32 cellular contexts compared by ENCODE assay signal in the genomic region with DNA sequence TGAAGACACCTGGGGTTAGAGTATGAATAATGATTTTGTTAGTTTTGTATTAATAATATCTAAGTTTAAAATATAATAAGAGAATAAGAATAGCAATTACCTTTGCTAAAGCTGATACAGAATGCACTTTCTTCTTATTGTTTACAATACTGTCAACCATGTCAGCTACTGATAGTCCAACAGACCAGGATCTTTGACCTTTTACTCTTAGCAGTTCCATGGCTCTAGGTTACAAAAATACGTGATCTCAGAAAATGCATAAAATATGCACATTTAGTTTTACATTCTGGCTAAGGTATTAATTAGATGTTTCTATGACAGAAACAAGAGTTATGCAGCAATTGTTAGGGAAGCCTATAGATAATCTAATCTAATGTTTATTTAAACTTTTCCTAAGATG.
"Had no signal": no experiment of that assay in that cellular context is flagged by ENCODE, and none has a peak within 500 bp of the region (broad histone marks: within the 10 kb centered on the region; RNA-seq: fewer than 3 reads in every experiment).

No MANE protein-coding gene starts in this region.

- H3K4me3 ChIP-seq: adrenal gland, body of pancreas, breast epithelium had no signal

- ATAC-seq: activated CD8-positive, alpha-beta T cell treated with anti-CD3 and anti-CD28 coated beads for 36 hours; activated naive CD4-positive, alpha-beta T cell treated with anti-CD3 and anti-CD28 coated beads, Interleukin-2, amount 50 U/mL, for 72 hours; activated T-cell treated with anti-CD3 and anti-CD28 coated beads, Interleukin-2, amount 50 U/mL, for 4 hours; activated T-cell treated with anti-CD3 and anti-CD28 coated beads, Interleukin-2, amount 50 U/mL, for 72 hours; activated T-helper 17 cell treated with anti-CD3 and anti-CD28 coated beads, Interleukin-2, amount 50 U/mL, for 72 hours; body of pancreas; T-cell had no signal

- H3K27ac ChIP-seq: adrenal gland, body of pancreas, brain microvascular endothelial cell, breast epithelium, VCaP had no signal

- H3K4me1 ChIP-seq: adrenal gland, breast epithelium had no signal

- DNase-seq: activated B cell treated with CpG ODN at 0.5 μM for 24 hours; activated CD4-positive, alpha-beta memory T cell treated with anti-CD3 and anti-CD28 coated beads for 36 hours; activated CD4-positive, alpha-beta T cell treated with anti-CD3 and anti-CD28 coated beads for 4 hours; activated CD4-positive, alpha-beta T cell treated with anti-CD3 and anti-CD28 coated beads, Interleukin-2, amount 10 ng/mL, durations not matched to agents 24 days and 14 days; activated CD4-positive, alpha-beta T cell treated with anti-CD3 and anti-CD28 coated beads, Interleukin-2, amount 50 U/mL, for 1 hour; activated CD4-positive, alpha-beta T cell treated with anti-CD3 and anti-CD28 coated beads, Interleukin-2, amount 50 U/mL, for 4 hours; activated CD4-positive, CD25-positive, alpha-beta regulatory T cell treated with anti-CD3 and anti-CD28 coated beads, Interleukin-2, amount 50 U/mL, for 72 hours; activated CD8-positive, alpha-beta memory T cell treated with anti-CD3 and anti-CD28 coated beads, Interleukin-2, amount 50 U/mL, for 4 hours; activated CD8-positive, alpha-beta T cell treated with anti-CD3 and anti-CD28 coated beads for 36 hours; activated effector memory CD4-positive, alpha-beta T cell treated with anti-CD3 and anti-CD28 coated beads, Interleukin-2, amount 50 U/mL, for 16 hours; activated gamma-delta T cell treated with Interleukin-2 at 50 U/mL for 16 hours; activated naive CD4-positive, alpha-beta T cell; activated naive CD4-positive, alpha-beta T cell treated with anti-CD3 and anti-CD28 coated beads for 36 hours; activated naive CD4-positive, alpha-beta T cell treated with anti-CD3 and anti-CD28 coated beads, Interleukin-2, amount 50 U/mL, for 16 hours; activated naive CD8-positive, alpha-beta T cell treated with anti-CD3 and anti-CD28 coated beads for 36 hours; activated T-cell treated with anti-CD3 and anti-CD28 coated beads for 4 hours; activated T-cell treated with anti-CD3 and anti-CD28 coated beads, Interleukin-2, amount 50 U/mL, for 1 hour; activated T-cell treated with anti-CD3 and anti-CD28 coated beads, Interleukin-2, amount 50 U/mL, for 4 hours; activated T-cell treated with anti-CD3 and anti-CD28 coated beads, Interleukin-2, amount 50 U/mL, for 72 hours; adrenal gland; amniotic stem cell; aorta; body of pancreas; brain microvascular endothelial cell; central memory CD4-positive, alpha-beta T cell; T-cell; T-helper 2 cell; T-helper 9 cell had no signal

- H3K9me3 ChIP-seq: adrenal gland, body of pancreas, breast epithelium had no signal

- H3K27me3 ChIP-seq: adrenal gland, body of pancreas, brain microvascular endothelial cell, breast epithelium had no signal

- H3K36me3 ChIP-seq: breast epithelium had no signal
